ENCODE assay signal across 8 cellular contexts in the genomic region with DNA sequence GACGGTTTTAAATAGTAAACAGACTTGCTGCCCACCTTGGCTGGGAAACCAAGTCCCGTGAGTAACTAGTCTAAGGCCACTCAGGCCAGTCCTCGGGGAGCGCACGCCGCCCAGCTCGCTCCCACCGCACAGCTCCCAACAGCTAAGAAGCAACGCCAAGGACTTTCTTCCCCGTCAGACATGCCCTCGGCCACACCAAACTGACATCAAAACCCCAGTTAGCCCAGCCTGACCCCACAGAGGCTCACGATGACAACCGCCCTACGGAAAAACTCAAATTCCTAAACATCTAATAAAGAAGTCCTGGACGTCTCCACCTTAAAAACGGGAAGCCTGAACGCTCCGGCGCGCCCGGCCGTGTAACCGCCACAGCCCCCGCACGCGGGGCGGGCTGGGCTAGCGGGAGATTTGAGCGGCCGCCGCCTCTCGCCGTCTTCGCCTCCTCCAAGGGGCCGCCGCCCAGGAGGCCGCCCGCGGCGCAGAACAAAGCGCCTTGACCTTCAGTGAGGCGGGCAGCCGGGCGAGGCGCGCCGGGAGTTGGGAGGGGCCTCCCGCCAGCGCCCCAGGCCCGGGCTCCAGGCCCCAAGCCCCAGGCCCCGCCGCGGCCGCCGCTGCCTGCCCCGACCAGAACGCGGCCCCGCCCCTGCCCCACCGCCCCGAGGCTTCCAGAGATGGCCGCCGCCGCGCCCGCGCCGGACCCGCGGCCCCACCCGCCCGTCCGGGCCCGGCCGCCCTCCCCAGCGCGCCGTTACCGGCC. TPM values are rescaled to one million over a fixed set of nuclear protein-coding genes. Genes with fewer than 3 reads are reported as not detected.
DNase-seq lines count a peak whose midpoint lies in the region; ATAC-seq and TF ChIP-seq lines count a peak whose summit lies in the region.

No MANE protein-coding gene starts in this region.

- H3K4me1 ChIP-seq in esophagus muscularis mucosa, result peaks cover 39 to 56% (median 53%) of the 10 kb centered on the region in 4 donors

- H3K4me3 Mint-ChIP-seq in naive B cell, result peak overlapping the region; percentile 93 to 99 (median 98)

- peaks cover 35 to 54% (median 52%) of the 10 kb centered on the region in 3 donors for H3K4me1 Mint-ChIP-seq in naive B cell

- H3K27ac Mint-ChIP-seq in naive B cell, result peak overlapping the region; percentile 98 to 99 (median 99)

- H3K36me3 ChIP-seq in esophagus muscularis mucosa, result peaks cover 0 to 4% (median 0%) of the 10 kb centered on the region in 4 donors

- no peaks in the 10 kb centered on the region for H3K9me3 ChIP-seq in esophagus muscularis mucosa

- TF ChIP-seq EP300 in esophagus muscularis mucosa (IDR thresholded peaks at IDR 0.05), result no peak

- TF ChIP-seq CTCF in esophagus muscularis mucosa (IDR thresholded peaks at IDR 0.05), result no peak

- peak overlapping the region; percentile 75 to 91 (median 80) for H3K4me3 ChIP-seq in esophagus muscularis mucosa

- WGBS in esophagus muscularis mucosa, result under 1% methylated on average over 15 of the region's 79 CpGs

- no peaks in the 10 kb centered on the region for H3K9me3 Mint-ChIP-seq in naive B cell

- no peak for TF ChIP-seq POLR2A in esophagus muscularis mucosa (IDR thresholded peaks at IDR 0.05; ENCODE audit: low read depth)

- no peaks in the 10 kb centered on the region for H3K27me3 ChIP-seq in esophagus muscularis mucosa

- DNase-seq in Daoy (ENCODE audit: low read depth) (peak; percentile 26), UCSD-AML1 (lab: John Stamatoyannopoulos, UW; ENCODE audit: unreplicated experiment) (peak; percentile 73), esophagus muscularis mucosa (ENCODE audit: extremely low spot score) (peak; percentile 95), naive B cell (no peak), kidney tubule cell (ENCODE audit: low spot score) (no peak), NCI-H1436 treated with DMSO at 0.1 percent for 48 hours (lab: John Stamatoyannopoulos, UW) (no peak)

- intact Hi-C loops in esophagus muscularis mucosa (cut with DNase I), result no loop called here

- no peaks in the 10 kb centered on the region for H3K27me3 Mint-ChIP-seq in naive B cell

- peak; percentile 36 for ATAC-seq in GM19467 (IDR thresholded peaks at IDR 0.05; ENCODE audit: unreplicated experiment)
- ATAC-seq in HG03520 (IDR thresholded peaks at IDR 0.05; ENCODE audit: unreplicated experiment), result peak; percentile 27
- peak; percentile 55 to 58 for ATAC-seq in naive B cell (ENCODE audit: low read depth in 2 of 2)

- no peaks in the 10 kb centered on the region for H3K36me3 Mint-ChIP-seq in naive B cell

- peak overlapping the region; percentile 90 to 97 (median 92) for H3K27ac ChIP-seq in esophagus muscularis mucosa (replicated peaks in 1 of 4)

RNA-seq across cellular contexts. Expression of gene NAP1L4, which starts 0.5 kb away (rescaled TPM):
- 79.1 and 88.6 TPM in 2 replicates for total RNA-seq in Daoy (2014; rRNA removed; shearing (Covaris generic))
- 100 to 1,000 TPM in 3 of 4 donors, 10 to 100 TPM in 1; 90.0 to 148 (median 125) TPM for total RNA-seq in esophagus muscularis mucosa
- polyA plus RNA-seq in naive B cell (ENCODE audit: low read depth in 6 of 6), result 10 to 100 TPM; 57.8 to 78.2 (median 65.1) TPM

Comparison
In these comparisons a context has a peak if more than half of its experiments do, and no peak if none do; other contexts are left out.
1. DNase-seq: peak in Daoy (single experiment), UCSD-AML1 (single experiment) and esophagus muscularis mucosa (single experiment); none in naive B cell (single experiment), kidney tubule cell (single experiment) and NCI-H1436 treated with DMSO at 0.1 percent for 48 hours (single experiment).
2. Peak in every context shown above with its lines, with median percentiles within 50 percentile points of each other: ATAC-seq.